In genomic region chr7:150330211-150330885, GRCh38 we compare ENCODE assay signal across 1 cellular context.
TF ChIP-seq lines count a peak whose summit lies in the region.

No MANE protein-coding gene starts in this region.

TF ChIP-seq in GM12878, 131 proteins besides CTCF, POLR2A, EP300 and RAD21:
- no peak for TF ChIP-seq POLR2AphosphoS5 (IDR thresholded peaks at IDR 0.05; ENCODE audit: low read length)
- no peak for TF ChIP-seq YBX1 (IDR thresholded peaks at IDR 0.05)
- TF ChIP-seq MYC (IDR thresholded peaks at IDR 0.05; ENCODE audit: insufficient read depth, insufficient read length, insufficient replicate concordance, low read length, severe bottlenecking): no peak
- no peak for TF ChIP-seq PML (IDR thresholded peaks at IDR 0.05; ENCODE audit: low read length)
- no peak for TF ChIP-seq E4F1 (IDR thresholded peaks at IDR 0.05; ENCODE audit: borderline replicate concordance, partially characterized antibody)
- no peak for TF ChIP-seq EZH2 (IDR thresholded peaks at IDR 0.05; ENCODE audit: borderline replicate concordance, control insufficient read depth, low read depth, low read length)
- no peak for TF ChIP-seq ZSCAN29 (IDR thresholded peaks at IDR 0.05)
- no peak for TF ChIP-seq RB1 (IDR thresholded peaks at IDR 0.05; ENCODE audit: borderline replicate concordance)
- no peak for TF ChIP-seq ZBTB4 (CRISPR knock-in tag; IDR thresholded peaks at IDR 0.05)
- no peak for TF ChIP-seq TCF12 (IDR thresholded peaks at IDR 0.05; ENCODE audit: low read depth, low read length)
- no peak for TF ChIP-seq SUPT20H (IDR thresholded peaks at IDR 0.05; ENCODE audit: borderline replicate concordance, control insufficient read depth, low read depth, low read length)
